8 cellular contexts compared by ENCODE assay signal in the genomic region with DNA sequence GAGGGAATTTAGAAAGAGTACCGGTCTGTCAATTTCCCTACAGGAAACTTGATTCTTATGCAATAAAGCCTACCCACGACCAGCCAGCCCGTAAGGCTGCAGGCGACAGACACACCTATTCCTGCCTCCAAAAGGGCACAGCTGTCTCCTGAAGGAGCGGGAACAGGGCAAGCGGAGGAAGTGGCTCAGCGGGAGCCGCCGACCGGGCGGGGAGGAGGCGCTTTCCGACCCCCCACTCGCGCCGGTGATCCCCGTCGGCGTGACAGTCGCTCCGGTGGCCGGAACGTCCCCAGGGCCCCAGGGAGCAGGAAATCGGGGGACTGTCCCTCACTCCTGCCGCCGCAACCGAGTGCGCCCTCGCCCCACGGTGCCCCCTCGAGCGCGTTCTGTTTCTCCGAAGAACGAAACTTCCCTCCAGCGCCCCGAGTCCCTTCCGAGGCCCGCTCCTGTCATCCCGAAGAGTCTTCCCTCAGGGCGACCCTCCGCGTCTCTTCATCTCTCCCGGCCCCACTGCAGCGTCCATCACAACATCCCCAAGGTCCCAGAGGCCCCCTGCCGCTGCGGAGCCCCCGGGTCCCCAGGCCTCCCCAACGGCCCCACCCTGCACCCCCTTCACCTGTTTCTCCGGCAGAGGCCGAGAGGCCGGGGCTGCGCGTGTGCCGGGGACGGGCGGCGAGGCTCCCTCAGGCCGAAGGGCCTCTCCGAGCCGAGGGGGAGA. TPM values are rescaled to one million over a fixed set of nuclear protein-coding genes. Genes with fewer than 3 reads are reported as not detected.
DNase-seq lines count a peak whose midpoint lies in the region; ATAC-seq and TF ChIP-seq lines count a peak whose summit lies in the region.

No MANE protein-coding gene starts in this region.

- H3K9ac ChIP-seq in colonic mucosa (ENCODE audit: low read depth in 2 of 2, low read length in 2 of 2), result peak overlapping the region; percentile 82 to 92

- H3K4me3 ChIP-seq in colonic mucosa (peak overlapping the region; percentile 97), lower lobe of right lung (peak overlapping the region; percentile 93)

- no peaks in the 10 kb centered on the region for H3K27me3 Mint-ChIP-seq in stimulated activated memory B cell treated with anti-CD40 and anti-IgM and Interleukin-4, amounts not matched to agents 10 μg/mL and 1 μg/mL and 100 μg/mL, for 72 hours

- no peaks in the 10 kb centered on the region for H3K9me3 Mint-ChIP-seq in stimulated activated memory B cell treated with anti-CD40 and anti-IgM and Interleukin-4, amounts not matched to agents 10 μg/mL and 1 μg/mL and 100 μg/mL, for 72 hours

- H3K36me3 ChIP-seq in colonic mucosa, result no peaks in the 10 kb centered on the region
- no peaks in the 10 kb centered on the region for H3K36me3 ChIP-seq in lower lobe of right lung

- ATAC-seq in activated CD4-positive, CD25-positive, alpha-beta regulatory T cell treated with anti-CD3 and anti-CD28 coated beads, Interleukin-2, amount 50 U/mL, for 24 hours, result no peak
- peak; percentile 54 to 70 for ATAC-seq in lower lobe of right lung
- ATAC-seq in stimulated activated memory B cell treated with anti-CD40 and anti-IgM and Interleukin-4, amounts not matched to agents 10 μg/mL and 1 μg/mL and 100 μg/mL, for 72 hours, result peak; percentile 0

- H3K36me3 Mint-ChIP-seq in stimulated activated memory B cell treated with anti-CD40 and anti-IgM and Interleukin-4, amounts not matched to agents 10 μg/mL and 1 μg/mL and 100 μg/mL, for 72 hours, result peaks cover 7% of the 10 kb centered on the region

- DNase-seq in activated CD4-positive, CD25-positive, alpha-beta regulatory T cell treated with anti-CD3 and anti-CD28 coated beads, Interleukin-2, amount 50 U/mL, for 72 hours, result peak; percentile 61
- peak; percentile 41 for DNase-seq in LHCN-M2 (ENCODE audit: low read depth)
- DNase-seq in T-helper 9 cell, result peak; percentile 32
- DNase-seq in colonic mucosa, result peak; percentile 66
- DNase-seq in lower lobe of right lung, result peak; percentile 73
- DNase-seq in islet precursor cell, result no peak

- TF ChIP-seq CTCF in colonic mucosa (IDR thresholded peaks at IDR 0.05) (no peak), lower lobe of right lung (IDR thresholded peaks at IDR 0.05) (no peak)

- intact Hi-C loops in colonic mucosa (cut with DNase I) (no loop called here), lower lobe of right lung (cut with DNase I) (no loop called here)

- H3K27ac ChIP-seq in colonic mucosa (peak overlapping the region; percentile 100), lower lobe of right lung (peak overlapping the region; percentile 100)

- peaks cover 59% of the 10 kb centered on the region for H3K4me1 Mint-ChIP-seq in stimulated activated memory B cell treated with anti-CD40 and anti-IgM and Interleukin-4, amounts not matched to agents 10 μg/mL and 1 μg/mL and 100 μg/mL, for 72 hours

- H3K27me3 ChIP-seq in colonic mucosa (no peaks in the 10 kb centered on the region), lower lobe of right lung (ENCODE audit: low read depth) (no peaks in the 10 kb centered on the region)

- H3K4me3 Mint-ChIP-seq in stimulated activated memory B cell treated with anti-CD40 and anti-IgM and Interleukin-4, amounts not matched to agents 10 μg/mL and 1 μg/mL and 100 μg/mL, for 72 hours, result peak overlapping the region; percentile 89

- H3K4me1 ChIP-seq in colonic mucosa (peaks cover 8% of the 10 kb centered on the region), lower lobe of right lung (peaks cover 47% of the 10 kb centered on the region)

- H3K9me3 ChIP-seq in colonic mucosa, result no peaks in the 10 kb centered on the region
- H3K9me3 ChIP-seq in lower lobe of right lung, result no peaks in the 10 kb centered on the region

- H3K27ac Mint-ChIP-seq in stimulated activated memory B cell treated with anti-CD40 and anti-IgM and Interleukin-4, amounts not matched to agents 10 μg/mL and 1 μg/mL and 100 μg/mL, for 72 hours, result peak overlapping the region; percentile 97

RNA-seq across cellular contexts. Expression of a gene that starts 0.4 kb away (rescaled TPM):
- total RNA-seq in LHCN-M2 (2014; rRNA removed), result 52.9 and 60.3 TPM in 2 replicates
- polyA plus RNA-seq in LHCN-M2 (2012), result 31.6 TPM
- 100 to 1,000 TPM; 137 to 216 TPM for total RNA-seq in colonic mucosa
- total RNA-seq in lower lobe of right lung, result 278 TPM

RNA-seq across cellular contexts. Expression of a gene that starts 35.2 kb away (rescaled TPM):
- total RNA-seq in LHCN-M2 (2014; rRNA removed) (308 and 325 TPM in 2 replicates), colonic mucosa (10 to 100 TPM; 25.2 to 74.6 TPM), lower lobe of right lung (269 TPM)
- polyA plus RNA-seq in LHCN-M2 (2012), result 454 TPM

Comparison
In these comparisons a context has a peak if more than half of its experiments do, and no peak if none do; other contexts are left out.
1. ATAC-seq: peak in lower lobe of right lung (2 of 2) and stimulated activated memory B cell treated with anti-CD40 and anti-IgM and Interleukin-4, amounts not matched to agents 10 μg/mL and 1 μg/mL and 100 μg/mL, for 72 hours (single experiment); none in activated CD4-positive, CD25-positive, alpha-beta regulatory T cell treated with anti-CD3 and anti-CD28 coated beads, Interleukin-2, amount 50 U/mL, for 24 hours (0 of 2).